17 cellular contexts compared by ENCODE assay signal in the genomic region with DNA sequence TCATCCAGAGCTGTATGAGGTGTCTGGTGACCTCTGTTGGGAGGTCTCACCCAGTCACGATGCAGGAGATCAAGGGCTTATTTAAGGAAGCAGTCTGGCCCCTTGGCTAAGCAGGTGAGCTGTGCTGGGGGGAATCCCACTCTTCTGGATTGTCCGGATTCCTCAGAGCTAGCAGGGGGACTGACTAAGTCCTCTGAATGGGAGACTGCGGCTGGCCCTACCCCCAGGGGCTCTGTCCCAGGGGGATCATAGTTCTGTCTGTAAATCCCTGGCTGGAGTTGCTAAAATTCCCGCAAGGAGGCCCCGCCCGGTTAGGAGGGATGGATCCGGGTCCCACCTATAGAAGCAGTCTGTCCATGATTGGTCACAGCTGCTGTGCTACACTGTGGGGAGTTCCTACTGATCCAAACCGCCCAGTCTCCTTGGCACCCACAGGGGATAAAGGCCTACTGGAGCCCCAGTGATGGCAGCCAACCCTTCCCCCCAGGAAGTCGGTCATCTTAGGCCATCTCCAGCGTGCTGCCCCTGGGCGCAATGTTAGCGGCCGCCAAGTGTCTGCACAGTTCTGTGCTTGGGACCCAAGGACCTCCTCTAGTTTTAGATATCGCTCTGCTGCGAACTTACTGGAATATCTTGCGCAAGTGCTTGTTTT.
"Had no signal": no experiment of that assay in that cellular context is flagged by ENCODE, and none has a peak within 500 bp of the region (broad histone marks: within the 10 kb centered on the region; RNA-seq: fewer than 3 reads in every experiment).

No MANE protein-coding gene starts in this region.

- H3K27ac ChIP-seq: ascending aorta, epithelial cell of prostate, gastrocnemius medialis, stomach, WERI-Rb-1 had no signal

- ATAC-seq: activated CD8-positive, alpha-beta T cell treated with anti-CD3 and anti-CD28 coated beads, Interleukin-2, amount 10 ng/mL, durations not matched to agents 7 days and 5 days; activated naive CD8-positive, alpha-beta T cell treated with anti-CD3 and anti-CD28 coated beads, Interleukin-2, amount 50 U/mL, for 24 hours; gastrocnemius medialis; left lobe of liver had no signal

- H3K27me3 ChIP-seq: ascending aorta, stomach had no signal

- H3K36me3 ChIP-seq: ascending aorta, gastrocnemius medialis, stomach, WERI-Rb-1 had no signal

- H3K9me3 ChIP-seq: gastrocnemius medialis, SK-N-SH, stomach had no signal

- H3K4me1 ChIP-seq: ascending aorta, gastrocnemius medialis, stomach had no signal

- H3K4me3 ChIP-seq: ascending aorta, gastrocnemius medialis, stomach had no signal

- DNase-seq: activated CD4-positive, alpha-beta T cell treated with anti-CD3 and anti-CD28 coated beads for 48 hours; activated CD8-positive, alpha-beta memory T cell treated with anti-CD3 and anti-CD28 coated beads, Interleukin-2, amount 50 U/mL, for 48 hours; activated CD8-positive, alpha-beta T cell treated with anti-CD3 and anti-CD28 coated beads, Interleukin-2, amount 10 ng/mL, durations not matched to agents 7 days and 5 days; activated naive CD4-positive, alpha-beta T cell; activated naive CD8-positive, alpha-beta T cell treated with anti-CD3 and anti-CD28 coated beads, Interleukin-2, amount 50 U/mL, for 24 hours; effector CD4-positive, alpha-beta T cell; gastrocnemius medialis; mesenchymal stem cell; nephron progenitor cell; SK-N-SH; stimulated activated CD4-positive, alpha-beta T cell treated with anti-CD3 and anti-CD28 coated beads, Interleukin-4, amount 100 ng/mL, for 1 hour; stomach; T-helper 1 cell; WERI-Rb-1 had no signal
